Comparison of ENCODE assay signal across 20 cellular contexts in genomic region chr11:862704-863388, GRCh38. TPM values are rescaled to one million over a fixed set of nuclear protein-coding genes. Genes with fewer than 3 reads are reported as not detected.
DNase-seq lines count a peak whose midpoint lies in the region; ATAC-seq and TF ChIP-seq lines count a peak whose summit lies in the region.
"Had no signal": no experiment of that assay in that cellular context is flagged by ENCODE, and none has a peak within 500 bp of the region (broad histone marks: within the 10 kb centered on the region; RNA-seq: fewer than 3 reads in every experiment).

No MANE protein-coding gene starts in this region.

- H3K9me3 Mint-ChIP-seq in endodermal cell (no peaks in the 10 kb centered on the region), nephron progenitor cell (no peaks in the 10 kb centered on the region)
- H3K9me3 Mint-ChIP-seq: natural killer cell treated with Interleukin-12 subunit alpha and Interleukin-12 subunit beta and Interleukin-15 and Interleukin-18, amount 100 ng/mL, for 72 hours had no signal

- TF ChIP-seq CTCF in IMR-90 (conservative IDR thresholded peaks at IDR 0.05; ENCODE audit: low read depth, low read length) (no peak), endodermal cell (conservative IDR thresholded peaks at IDR 0.05) (no peak), nephron progenitor cell (IDR thresholded peaks at IDR 0.05) (no peak)

- H3K4me1 Mint-ChIP-seq in endodermal cell: peaks cover 1% of the 10 kb centered on the region
- peaks cover 38% of the 10 kb centered on the region for H3K4me1 Mint-ChIP-seq in nephron progenitor cell

- H3K4me1 ChIP-seq in IMR-90 (ENCODE audit: control insufficient read depth, insufficient read depth, low read length) (peaks cover 12% of the 10 kb centered on the region), endodermal cell (ENCODE audit: control insufficient read depth, insufficient read depth, low read length) (no peaks in the 10 kb centered on the region)

- peak overlapping the region; percentile 42 for H2AK9ac ChIP-seq in IMR-90 (replicated peaks; ENCODE audit: low read depth, low read length, poor library complexity)

- H3K9ac ChIP-seq in IMR-90 (ENCODE audit: low read depth, low read length) (no peak overlapping the region), endodermal cell (ENCODE audit: extremely low read depth, low read length, poor library complexity, severe bottlenecking) (no peak overlapping the region)

- intact Hi-C loops in IMR-90 (cut with micrococcal nuclease): no loop called here

- no peak overlapping the region for H3K14ac ChIP-seq in IMR-90 (replicated peaks; ENCODE audit: low read depth, low read length)

- H3K27me3 ChIP-seq in IMR-90 (ENCODE audit: control insufficient read depth, insufficient read depth, low read length) (no peaks in the 10 kb centered on the region), endodermal cell (ENCODE audit: control insufficient read depth, insufficient read depth, low read length, poor library complexity, severe bottlenecking) (no peaks in the 10 kb centered on the region)
- H3K27me3 ChIP-seq: esophagus muscularis mucosa, suprapubic skin had no signal

- no peak for TF ChIP-seq POLR2A in IMR-90 (IDR thresholded peaks at IDR 0.05; ENCODE audit: low read depth, low read length)

- H3K9me3 ChIP-seq in IMR-90 (ENCODE audit: control insufficient read depth, insufficient read depth, low read length): no peaks in the 10 kb centered on the region
- H3K9me3 ChIP-seq in endodermal cell (ENCODE audit: control insufficient read depth, low read length): no peaks in the 10 kb centered on the region
- H3K9me3 ChIP-seq: esophagus muscularis mucosa, psoas muscle, suprapubic skin had no signal

- H2BK120ac ChIP-seq in IMR-90 (ENCODE audit: low read depth, low read length): no peak overlapping the region

- no peak overlapping the region for H3K23ac ChIP-seq in IMR-90 (ENCODE audit: low read depth, low read length)

- no peaks in the 10 kb centered on the region for H3K27me3 Mint-ChIP-seq in endodermal cell (ENCODE audit: insufficient read depth)
- no peaks in the 10 kb centered on the region for H3K27me3 Mint-ChIP-seq in nephron progenitor cell (ENCODE audit: low read depth, poor library complexity)
- H3K27me3 Mint-ChIP-seq: natural killer cell treated with Interleukin-12 subunit alpha and Interleukin-12 subunit beta and Interleukin-15 and Interleukin-18, amount 100 ng/mL, for 72 hours had no signal

- no peak overlapping the region for H2BK15ac ChIP-seq in IMR-90 (ENCODE audit: low read depth, low read length)

- peak; percentile 60 for DNase-seq in D341Med (ENCODE audit: low spot score)
- no peak for DNase-seq in IMR-90
- DNase-seq in endodermal cell: no peak
- DNase-seq in nephron progenitor cell: no peak
- DNase-seq in RKO (ENCODE audit: low spot score): no peak
- no peak for DNase-seq in activated CD4-positive, CD25-positive, alpha-beta regulatory T cell treated with anti-CD3 and anti-CD28 coated beads, Interleukin-2, amount 50 U/mL, for 72 hours
- DNase-seq in hippocampal formation (lab: John Stamatoyannopoulos, UW): no peak
- no peak for DNase-seq in NCI-H1930 (lab: John Stamatoyannopoulos, UW)
- DNase-seq: activated CD4-positive, alpha-beta T cell treated with anti-CD3 and anti-CD28 coated beads, Interleukin-2, amount 50 U/mL, for 1 hour; cerebellar nuclear complex; DMS153; islet precursor cell; NCI-H1092 treated with DMSO at 0.1 percent for 48 hours; NCI-H2081 treated with DMSO at 0.1 percent for 48 hours; NCI-H510A treated with DMSO at 0.1 percent for 48 hours; psoas muscle had no signal

- no peak for TF ChIP-seq RAD21 in IMR-90 (IDR thresholded peaks at IDR 0.05; ENCODE audit: low read length)

- no peak overlapping the region for H3K18ac ChIP-seq in IMR-90 (ENCODE audit: low read depth, low read length)

- H3K4ac ChIP-seq in IMR-90 (ENCODE audit: low read depth, low read length): no peak overlapping the region

- dilution Hi-C loops in IMR-90 (cut with HindIII; ENCODE audit: low sequenced_read_pairs, unreplicated experiment): no loop called here

- no peak overlapping the region for H2BK5ac ChIP-seq in IMR-90 (ENCODE audit: low read depth, low read length, poor library complexity, severe bottlenecking)

- H2AK5ac ChIP-seq in IMR-90 (ENCODE audit: low read depth, low read length): no peak overlapping the region

- peaks cover 3% of the 10 kb centered on the region; the same call in 1 of the 2 replicates for H3K9me1 ChIP-seq in IMR-90 (ENCODE audit: insufficient read depth, low read length)

- no peak overlapping the region for H3K4me3 Mint-ChIP-seq in endodermal cell
- H3K4me3 Mint-ChIP-seq in nephron progenitor cell: peak overlapping the region; percentile 47
- H3K4me3 Mint-ChIP-seq: CD14-positive monocyte; natural killer cell treated with Interleukin-12 subunit alpha and Interleukin-12 subunit beta and Interleukin-15 and Interleukin-18, amount 100 ng/mL, for 72 hours had no signal

- H3K27ac ChIP-seq in IMR-90 (ENCODE audit: insufficient read depth, low read length): no peak overlapping the region
- H3K27ac ChIP-seq in endodermal cell (ENCODE audit: low read depth, low read length): peak overlapping the region; percentile 76
- H3K27ac ChIP-seq: psoas muscle, suprapubic skin had no signal

- BruUV-seq in IMR-90 (replicated peaks; lab: Mats Ljungman, UMichigan): no TSS peak

- POLR2A ChIA-PET in IMR-90 (lab: Charles Lee; ENCODE audit: unreplicated experiment): no interaction called here

- in situ Hi-C loops in IMR-90 (cut with MboI; ENCODE audit: low sequenced_read_pairs): no loop called here

- H3K56ac ChIP-seq in IMR-90 (ENCODE audit: extremely low read depth, insufficient read depth, low read length): no peak overlapping the region

- no peak overlapping the region for H4K8ac ChIP-seq in IMR-90 (ENCODE audit: low read depth in 2 of 2, low read length in 2 of 2)

- CTCF ChIA-PET in IMR-90 (lab: Yijun Ruan, JAX): no interaction called here

- H3K27ac Mint-ChIP-seq in endodermal cell (peak overlapping the region; percentile 58), nephron progenitor cell (no peak overlapping the region)
- H3K27ac Mint-ChIP-seq: CD14-positive monocyte; natural killer cell treated with Interleukin-12 subunit alpha and Interleukin-12 subunit beta and Interleukin-15 and Interleukin-18, amount 100 ng/mL, for 72 hours had no signal

- no peak for ATAC-seq in IMR-90 (ENCODE audit: low read depth)
- ATAC-seq: natural killer cell treated with Interleukin-12 subunit alpha and Interleukin-12 subunit beta and Interleukin-15 and Interleukin-18, amount 100 ng/mL, for 72 hours had no signal

- H3K36me3 Mint-ChIP-seq in endodermal cell (ENCODE audit: low read depth): no peaks in the 10 kb centered on the region
- no peaks in the 10 kb centered on the region for H3K36me3 Mint-ChIP-seq in nephron progenitor cell (ENCODE audit: low read depth)
- H3K36me3 Mint-ChIP-seq: natural killer cell treated with Interleukin-12 subunit alpha and Interleukin-12 subunit beta and Interleukin-15 and Interleukin-18, amount 100 ng/mL, for 72 hours had no signal

- peak overlapping the region; percentile 70 for H2AFZ ChIP-seq in IMR-90 (replicated peaks; ENCODE audit: low read length, poor library complexity)

- no peak overlapping the region for H4K91ac ChIP-seq in IMR-90 (ENCODE audit: insufficient read depth, low read depth, low read length)

- peaks cover 60% of the 10 kb centered on the region for H4K20me1 ChIP-seq in IMR-90 (ENCODE audit: insufficient read depth, low read length)

- no peak overlapping the region for H4K5ac ChIP-seq in IMR-90 (ENCODE audit: low read depth, low read length)

- H3K4me2 ChIP-seq in IMR-90 (ENCODE audit: low read depth, low read length): no peak overlapping the region

- H2BK20ac ChIP-seq in IMR-90 (ENCODE audit: low read depth, low read length): no peak overlapping the region

- no peak overlapping the region for H3K4me3 ChIP-seq in IMR-90 (ENCODE audit: insufficient read depth, low read depth, low read length)
- H3K4me3 ChIP-seq in endodermal cell (ENCODE audit: low read length): no peak overlapping the region
- H3K4me3 ChIP-seq: esophagus muscularis mucosa, psoas muscle, suprapubic skin had no signal

- peaks cover 23 to 63% of the 10 kb centered on the region in 2 experiments; a peak in 3 of 4 replicates for H3K79me1 ChIP-seq in IMR-90 (ENCODE audit: low read depth in 1 of 2, low read length in 2 of 2)

- H3K36me3 ChIP-seq in IMR-90 (ENCODE audit: control insufficient read depth, insufficient read depth, low read length) (peaks cover 34% of the 10 kb centered on the region; the same call in 1 of the 2 replicates), endodermal cell (ENCODE audit: control insufficient read depth, insufficient read depth, low read length) (no peaks in the 10 kb centered on the region)

- 80% methylated on average over 6 of the region's 27 CpGs; no CpG with 5 or more reads in 1 of the 2 experiments for WGBS in IMR-90 (ENCODE audit: extremely low coverage in 2 of 2, insufficient read length in 1 of 2), 2 experiments
- WGBS in endodermal cell (ENCODE audit: insufficient coverage in 1 of 2, insufficient read length in 1 of 2), 2 experiments: 71 to 77% methylated on average over 13 to 27 of the region's 27 CpGs

RNA-seq across cellular contexts. Expression of gene TSPAN4, which starts 20.2 kb away (rescaled TPM):
- total RNA-seq in IMR-90 (2012; rRNA removed) (143 and 161 TPM in 2 replicates), endodermal cell (10 to 100 TPM; 56.8 to 71.1 TPM)
- 293 and 327 TPM in 2 replicates for polyA plus RNA-seq in IMR-90 (2012; rRNA removed)
- 286 and 483 TPM in 2 replicates for polyA plus RNA-seq in IMR-90 (2012; cell fraction: cytosol; rRNA removed)
- 295 and 963 TPM in 2 replicates for polyA plus RNA-seq in IMR-90 (2012; cell fraction: nucleus; rRNA removed; ENCODE audit: low replicate concordance)
- 51.9 TPM for polyA plus RNA-seq in endodermal cell (2013, experiment 1 of 2)
- polyA plus RNA-seq in endodermal cell (2013, experiment 2 of 2): 47.2 TPM

RNA-seq across cellular contexts. Expression of gene POLR2L, which starts 20.5 kb away (rescaled TPM):
- 44.4 and 123 TPM in 2 replicates for total RNA-seq in IMR-90 (2012; rRNA removed)
- polyA plus RNA-seq in IMR-90 (2012; rRNA removed): 416 and 907 TPM in 2 replicates
- 193 and 430 TPM in 2 replicates for polyA plus RNA-seq in IMR-90 (2012; cell fraction: cytosol; rRNA removed)
- polyA plus RNA-seq in IMR-90 (2012; cell fraction: nucleus; rRNA removed; ENCODE audit: low replicate concordance): 27.7 and 112 TPM in 2 replicates
- total RNA-seq in endodermal cell: 100 to 1,000 TPM; 139 to 148 TPM
- 111 TPM for polyA plus RNA-seq in endodermal cell (2013, experiment 1 of 2)
- polyA plus RNA-seq in endodermal cell (2013, experiment 2 of 2): 114 TPM

RNA-seq across cellular contexts. Expression of gene CD151, which starts 30.1 kb away (rescaled TPM):
- total RNA-seq in IMR-90 (2012; rRNA removed) (789 and 1,150 TPM in 2 replicates), endodermal cell (100 to 1,000 TPM; 139 to 165 TPM)
- polyA plus RNA-seq in IMR-90 (2012; rRNA removed): 1,267 and 1,435 TPM in 2 replicates
- polyA plus RNA-seq in IMR-90 (2012; cell fraction: cytosol; rRNA removed): 933 and 2,823 TPM in 2 replicates
- polyA plus RNA-seq in IMR-90 (2012; cell fraction: nucleus; rRNA removed; ENCODE audit: low replicate concordance): 859 and 2,218 TPM in 2 replicates
- polyA plus RNA-seq in endodermal cell (2013, experiment 1 of 2): 153 TPM
- 149 TPM for polyA plus RNA-seq in endodermal cell (2013, experiment 2 of 2)

RNA-seq across cellular contexts. Expression of gene CRACR2B, which starts 35.1 kb away (rescaled TPM):
- total RNA-seq in IMR-90 (2012; rRNA removed) (0.28 and 0.54 TPM in 2 replicates), endodermal cell (10 to 100 TPM; 22.3 to 28.1 TPM)
- 2.5 and 3.2 TPM in 2 replicates for polyA plus RNA-seq in IMR-90 (2012; rRNA removed)
- 3.2 and 3.5 TPM in 2 replicates for polyA plus RNA-seq in IMR-90 (2012; cell fraction: cytosol; rRNA removed)
- polyA plus RNA-seq in IMR-90 (2012; cell fraction: nucleus; rRNA removed; ENCODE audit: low replicate concordance): 8.0 and 18.2 TPM in 2 replicates
- polyA plus RNA-seq in endodermal cell (2013, experiment 1 of 2): 9.0 TPM
- 6.2 TPM for polyA plus RNA-seq in endodermal cell (2013, experiment 2 of 2)

RNA-seq across cellular contexts. Expression of gene PNPLA2, which starts 44.1 kb away (rescaled TPM):
- 7.0 and 7.2 TPM in 2 replicates for total RNA-seq in IMR-90 (2012; rRNA removed)
- 94.3 and 109 TPM in 2 replicates for polyA plus RNA-seq in IMR-90 (2012; rRNA removed)
- 84.2 and 129 TPM in 2 replicates for polyA plus RNA-seq in IMR-90 (2012; cell fraction: cytosol; rRNA removed)
- 289 and 727 TPM in 2 replicates for polyA plus RNA-seq in IMR-90 (2012; cell fraction: nucleus; rRNA removed; ENCODE audit: low replicate concordance)
- total RNA-seq in endodermal cell: 10 to 100 TPM; 77.0 to 77.6 TPM
- 35.9 TPM for polyA plus RNA-seq in endodermal cell (2013, experiment 1 of 2)
- 30.1 TPM for polyA plus RNA-seq in endodermal cell (2013, experiment 2 of 2)
